In genomic region chr2:196137271-196137670, GRCh38 we compare ENCODE assay signal across 16 cellular contexts. TPM values are rescaled to one million over a fixed set of nuclear protein-coding genes. Genes with fewer than 3 reads are reported as not detected.
DNase-seq lines count a peak whose midpoint lies in the region; ATAC-seq and TF ChIP-seq lines count a peak whose summit lies in the region.
"Had no signal": no experiment of that assay in that cellular context is flagged by ENCODE, and none has a peak within 500 bp of the region (broad histone marks: within the 10 kb centered on the region; RNA-seq: fewer than 3 reads in every experiment).

No MANE protein-coding gene starts in this region.

- H3K4me1 Mint-ChIP-seq in stimulated activated naive CD8-positive, alpha-beta T cell treated with anti-CD3 and anti-CD28 coated beads, Interleukin-15, Interleukin-2, amounts not matched to agents 100 ng/mL and 50 ng/mL, for 24 hours (ENCODE audit: low read depth), result peaks cover 54% of the 10 kb centered on the region
- H3K4me1 Mint-ChIP-seq in activated CD4-positive, alpha-beta memory T cell treated with anti-CD3 and anti-CD28 coated beads, Interleukin-2, amount 10 ng/mL, durations not matched to agents 7 days and 5 days, result peaks cover 52% of the 10 kb centered on the region

- H3K36me3 Mint-ChIP-seq in stimulated activated naive CD8-positive, alpha-beta T cell treated with anti-CD3 and anti-CD28 coated beads, Interleukin-15, Interleukin-2, amounts not matched to agents 100 ng/mL and 50 ng/mL, for 24 hours (ENCODE audit: low read depth), result peaks cover 94% of the 10 kb centered on the region
- H3K36me3 Mint-ChIP-seq in activated CD4-positive, alpha-beta memory T cell treated with anti-CD3 and anti-CD28 coated beads, Interleukin-2, amount 10 ng/mL, durations not matched to agents 7 days and 5 days (ENCODE audit: low read depth), result peaks cover 94% of the 10 kb centered on the region

- H3K9me3 Mint-ChIP-seq in stimulated activated naive CD8-positive, alpha-beta T cell treated with anti-CD3 and anti-CD28 coated beads, Interleukin-15, Interleukin-2, amounts not matched to agents 100 ng/mL and 50 ng/mL, for 24 hours, result peaks cover 15% of the 10 kb centered on the region
- H3K9me3 Mint-ChIP-seq in activated CD4-positive, alpha-beta memory T cell treated with anti-CD3 and anti-CD28 coated beads, Interleukin-2, amount 10 ng/mL, durations not matched to agents 7 days and 5 days, result peaks cover 8% of the 10 kb centered on the region

- no peak overlapping the region for H3K4me3 ChIP-seq in fibroblast of mammary gland (ENCODE audit: control insufficient read depth, low read depth, low read length)
- H3K4me3 ChIP-seq: cardiac muscle cell, gastroesophageal sphincter had no signal

- CTCF ChIA-PET in activated CD4-positive, alpha-beta memory T cell treated with anti-CD3 and anti-CD28 coated beads, Interleukin-2, amount 10 ng/mL, durations not matched to agents 7 days and 5 days (lab: Charles Lee), result interaction anchor here (0.6 to 1.5 kb wide), 2 partner anchors 59 to 135 kb away, joined by 4 read pairs; no protein-coding TSS in a partner anchor

- H3K4me3 Mint-ChIP-seq in stimulated activated naive CD8-positive, alpha-beta T cell treated with anti-CD3 and anti-CD28 coated beads, Interleukin-15, Interleukin-2, amounts not matched to agents 100 ng/mL and 50 ng/mL, for 24 hours, result no peak overlapping the region
- H3K4me3 Mint-ChIP-seq in activated CD4-positive, alpha-beta memory T cell treated with anti-CD3 and anti-CD28 coated beads, Interleukin-2, amount 10 ng/mL, durations not matched to agents 7 days and 5 days, result no peak overlapping the region

- no peak for TF ChIP-seq CTCF in fibroblast of mammary gland (conservative IDR thresholded peaks at IDR 0.05; ENCODE audit: control insufficient read depth, insufficient read depth, low read depth, low read length)

- H3K27ac Mint-ChIP-seq in stimulated activated naive CD8-positive, alpha-beta T cell treated with anti-CD3 and anti-CD28 coated beads, Interleukin-15, Interleukin-2, amounts not matched to agents 100 ng/mL and 50 ng/mL, for 24 hours, result peak overlapping the region; percentile 37
- H3K27ac Mint-ChIP-seq in activated CD4-positive, alpha-beta memory T cell treated with anti-CD3 and anti-CD28 coated beads, Interleukin-2, amount 10 ng/mL, durations not matched to agents 7 days and 5 days, result peak overlapping the region; percentile 45

- H3K27me3 Mint-ChIP-seq in stimulated activated naive CD8-positive, alpha-beta T cell treated with anti-CD3 and anti-CD28 coated beads, Interleukin-15, Interleukin-2, amounts not matched to agents 100 ng/mL and 50 ng/mL, for 24 hours, result no peaks in the 10 kb centered on the region
- no peaks in the 10 kb centered on the region for H3K27me3 Mint-ChIP-seq in activated CD4-positive, alpha-beta memory T cell treated with anti-CD3 and anti-CD28 coated beads, Interleukin-2, amount 10 ng/mL, durations not matched to agents 7 days and 5 days

- POLR2A ChIA-PET in activated CD4-positive, alpha-beta memory T cell treated with anti-CD3 and anti-CD28 coated beads, Interleukin-2, amount 10 ng/mL, durations not matched to agents 7 days and 5 days (lab: Charles Lee), result interaction anchor here (1.0 to 2.0 kb wide), 7 partner anchors 10 to 139 kb away, joined by 3 to 7 read pairs (median 5); partner anchors contain the start of gene STK17B

- no peak for DNase-seq in stimulated activated naive CD8-positive, alpha-beta T cell treated with anti-CD3 and anti-CD28 coated beads, Interleukin-15, Interleukin-2, amounts not matched to agents 100 U/mL and 50 U/mL, for 24 hours
- no peak for DNase-seq in activated CD4-positive, alpha-beta memory T cell treated with anti-CD3 and anti-CD28 coated beads, Interleukin-2, amount 10 ng/mL, durations not matched to agents 7 days and 5 days
- DNase-seq in fibroblast of mammary gland (ENCODE audit: low read depth) (peak; percentile 57), stromal cell of bone marrow (ENCODE audit: low read depth) (peak; percentile 49), NCI-H1436 (lab: John Stamatoyannopoulos, UW) (no peak), GM19238 (ENCODE audit: insufficient read length, low spot score) (no peak)
- DNase-seq: activated CD4-positive, alpha-beta T cell treated with anti-CD3 and anti-CD28 coated beads, Interleukin-2, amount 50 U/mL, for 1 hour; effector memory CD4-positive, alpha-beta T cell; NCI-H1092 treated with DMSO at 0.1 percent for 48 hours; occipital lobe; SHP77; T-helper 9 cell had no signal

- ATAC-seq in stimulated activated naive CD8-positive, alpha-beta T cell treated with anti-CD3 and anti-CD28 coated beads, Interleukin-15, Interleukin-2, amounts not matched to agents 100 U/mL and 50 U/mL, for 24 hours, result no peak
- no peak for ATAC-seq in HG03469 (IDR thresholded peaks at IDR 0.05; ENCODE audit: unreplicated experiment)
- ATAC-seq: gastroesophageal sphincter had no signal

RNA-seq across cellular contexts. Expression of gene STK17B, which starts 34.1 kb away (rescaled TPM):
- 100 to 1,000 TPM; 365 to 367 TPM for total RNA-seq in activated CD4-positive, alpha-beta memory T cell treated with anti-CD3 and anti-CD28 coated beads, Interleukin-2, amount 10 ng/mL, durations not matched to agents 7 days and 5 days

Comparison
In these comparisons a context has a peak if more than half of its experiments do, and no peak if none do; other contexts are left out.
1. DNase-seq: peak in fibroblast of mammary gland (single experiment) and stromal cell of bone marrow (single experiment); none in stimulated activated naive CD8-positive, alpha-beta T cell treated with anti-CD3 and anti-CD28 coated beads, Interleukin-15, Interleukin-2, amounts not matched to agents 100 U/mL and 50 U/mL, for 24 hours (single experiment), activated CD4-positive, alpha-beta memory T cell treated with anti-CD3 and anti-CD28 coated beads, Interleukin-2, amount 10 ng/mL, durations not matched to agents 7 days and 5 days (single experiment), NCI-H1436 (single experiment) and GM19238 (single experiment).